12 cellular contexts compared by ENCODE assay signal in the genomic region with DNA sequence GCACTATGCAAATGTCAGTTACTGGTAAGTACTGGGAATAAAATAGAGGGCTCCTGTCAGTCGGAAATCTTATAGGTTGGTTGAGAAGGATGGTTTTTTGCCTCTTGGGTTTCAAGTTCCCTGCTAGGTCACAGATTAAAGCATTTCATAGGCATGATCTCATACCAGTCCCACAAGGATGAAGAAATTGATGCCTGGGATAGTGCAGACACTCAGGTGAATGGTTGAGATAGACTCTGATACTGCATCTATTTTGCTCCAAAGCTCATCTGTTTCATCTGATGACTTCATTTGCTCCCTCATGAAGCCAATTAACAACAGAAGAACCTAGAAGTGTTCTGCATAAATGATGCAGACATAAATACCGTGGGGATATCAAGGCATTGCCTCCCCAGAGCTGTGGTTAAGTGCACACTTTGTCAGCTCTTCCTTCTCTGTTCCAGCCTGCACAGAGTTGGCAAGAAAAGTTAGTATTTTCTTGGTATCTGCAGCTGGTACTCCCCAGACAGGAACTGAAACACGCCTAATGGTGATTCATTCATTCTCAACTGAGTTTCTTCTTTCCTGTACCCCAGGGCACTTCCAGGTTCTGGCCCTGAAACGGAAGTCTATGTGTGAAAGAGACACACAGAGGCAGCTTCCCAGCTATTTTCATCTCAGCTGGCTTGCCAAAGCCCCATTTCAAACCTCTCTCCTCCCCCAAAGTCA.
DNase-seq lines count a peak whose midpoint lies in the region; ATAC-seq and TF ChIP-seq lines count a peak whose summit lies in the region.
"Had no signal": no experiment of that assay in that cellular context is flagged by ENCODE, and none has a peak within 500 bp of the region (broad histone marks: within the 10 kb centered on the region; RNA-seq: fewer than 3 reads in every experiment).

No MANE protein-coding gene starts in this region.

- TF ChIP-seq CTCF in cardiac fibroblast (IDR thresholded peaks at IDR 0.05; ENCODE audit: low read depth, low read length): no peak

- peak; percentile 74 for DNase-seq in A172 (ENCODE audit: low spot score)
- DNase-seq in cardiac fibroblast (ENCODE audit: low read depth in 2 of 2): peak; percentile 44 to 46
- no peak for DNase-seq in ecto neural progenitor cell (ENCODE audit: low spot score)
- no peak for DNase-seq in NCI-H1105 treated with DMSO at 0.1 percent for 48 hours (lab: John Stamatoyannopoulos, UW)
- no peak for DNase-seq in activated CD8-positive, alpha-beta memory T cell treated with anti-CD3 and anti-CD28 coated beads, Interleukin-2, amount 50 U/mL, for 4 hours
- DNase-seq in DMS 273 treated with DMSO at 0.1 percent for 48 hours (lab: John Stamatoyannopoulos, UW): no peak
- DNase-seq: activated CD4-positive, alpha-beta memory T cell treated with anti-CD3 and anti-CD28 coated beads, Interleukin-2, amount 10 ng/mL, durations not matched to agents 7 days and 5 days; AML-193; psoas muscle; stimulated activated naive CD4-positive, alpha-beta T cell had no signal

- no peak overlapping the region for H3K4me3 ChIP-seq in cardiac fibroblast (replicated peaks in 1 of 2; ENCODE audit: low read depth in 2 of 2, low read length in 2 of 2)
- H3K4me3 ChIP-seq: psoas muscle had no signal

- ATAC-seq in GM19324 (IDR thresholded peaks at IDR 0.05; ENCODE audit: low FRiP score, unreplicated experiment): peak; percentile 69
- ATAC-seq in HG03521 (IDR thresholded peaks at IDR 0.05; ENCODE audit: unreplicated experiment): peak; percentile 53
- ATAC-seq: psoas muscle had no signal

Comparison
In these comparisons a context has a peak if more than half of its experiments do, and no peak if none do; other contexts are left out.
1. DNase-seq: peak in A172 (single experiment) and cardiac fibroblast (2 of 2); none in ecto neural progenitor cell (single experiment), NCI-H1105 treated with DMSO at 0.1 percent for 48 hours (single experiment), activated CD8-positive, alpha-beta memory T cell treated with anti-CD3 and anti-CD28 coated beads, Interleukin-2, amount 50 U/mL, for 4 hours (single experiment) and DMS 273 treated with DMSO at 0.1 percent for 48 hours (single experiment).